In genomic region chr7:130908345-130909160, GRCh38 we compare ENCODE assay signal across 11 cellular contexts.
DNase-seq lines count a peak whose midpoint lies in the region; ATAC-seq, FAIRE-seq and TF ChIP-seq lines count a peak whose summit lies in the region.
"Had no signal": no experiment of that assay in that cellular context is flagged by ENCODE, and none has a peak within 500 bp of the region (broad histone marks: within the 10 kb centered on the region; RNA-seq: fewer than 3 reads in every experiment).

No MANE protein-coding gene starts in this region.

- H3K27ac ChIP-seq in keratinocyte (ENCODE audit: control insufficient read depth, insufficient read depth, low read length) (peak overlapping the region; percentile 100), vagina (peak overlapping the region; percentile 49)

- peaks cover 50% of the 10 kb centered on the region for H3K36me3 Mint-ChIP-seq in natural killer cell treated with Interleukin-12 subunit alpha and Interleukin-12 subunit beta and Interleukin-15 and Interleukin-18, amount 100 ng/mL, for 72 hours
- H3K36me3 Mint-ChIP-seq in natural killer cell: no peaks in the 10 kb centered on the region
- peaks cover 57% of the 10 kb centered on the region for H3K36me3 Mint-ChIP-seq in activated T-helper 1 cell treated with anti-CD3 and anti-CD28 coated beads, Interleukin-12 subunit alpha, Interleukin-12 subunit beta, Interleukin-2, Interleukin-4 antibody, amounts not matched to agents 30 ng/mL and 10 ng/mL and 1 ng/mL, durations not matched to agents 14 hours and 24 hours and 36 hours (ENCODE audit: low read depth)

- no peak for FAIRE-seq in keratinocyte (lab: Jason Lieb, UNC)

- H3K4me2 ChIP-seq in keratinocyte (ENCODE audit: control insufficient read depth, extremely low read depth, insufficient read depth, low read depth, low read length): peak overlapping the region; percentile 75

- intact Hi-C loops in natural killer cell (cut with micrococcal nuclease): no loop called here
- intact Hi-C loops in activated T-helper 1 cell treated with anti-CD3 and anti-CD28 coated beads, Interleukin-12 subunit alpha, Interleukin-12 subunit beta, Interleukin-2, Interleukin-4 antibody, amounts not matched to agents 30 ng/mL and 10 ng/mL and 1 ng/mL, durations not matched to agents 14 hours and 24 hours and 36 hours (cut with micrococcal nuclease): no loop called here
- intact Hi-C loops in vagina (cut with DNase I): no loop called here

- no peaks in the 10 kb centered on the region for H3K27me3 Mint-ChIP-seq in natural killer cell treated with Interleukin-12 subunit alpha and Interleukin-12 subunit beta and Interleukin-15 and Interleukin-18, amount 100 ng/mL, for 72 hours
- H3K27me3 Mint-ChIP-seq in natural killer cell (ENCODE audit: low read depth in 2 of 2): no peaks in the 10 kb centered on the region
- no peaks in the 10 kb centered on the region for H3K27me3 Mint-ChIP-seq in activated T-helper 1 cell treated with anti-CD3 and anti-CD28 coated beads, Interleukin-12 subunit alpha, Interleukin-12 subunit beta, Interleukin-2, Interleukin-4 antibody, amounts not matched to agents 30 ng/mL and 10 ng/mL and 1 ng/mL, durations not matched to agents 14 hours and 24 hours and 36 hours (ENCODE audit: insufficient read depth)

- peak overlapping the region; percentile 98 for H3K9ac ChIP-seq in keratinocyte (ENCODE audit: control insufficient read depth, extremely low read depth, insufficient read depth, low read length)

- TF ChIP-seq POLR2A in vagina (IDR thresholded peaks at IDR 0.05): no peak

- dilution Hi-C loops in keratinocyte (cut with MboI; ENCODE audit: extremely low pct_ligation_motif_present, low sequenced_read_pairs): no loop called here

- peaks cover 5% of the 10 kb centered on the region for H4K20me1 ChIP-seq in keratinocyte (ENCODE audit: control insufficient read depth, extremely low read depth, insufficient read depth, low read length)

- H3K9me3 ChIP-seq in keratinocyte (ENCODE audit: control insufficient read depth, low read depth, low read length) (no peaks in the 10 kb centered on the region), vagina (no peaks in the 10 kb centered on the region)

- H3K9me1 ChIP-seq in keratinocyte (ENCODE audit: control insufficient read depth, extremely low read depth, insufficient read depth, low read length): no peaks in the 10 kb centered on the region

- H2AFZ ChIP-seq in keratinocyte (ENCODE audit: control insufficient read depth, low read length): no peak overlapping the region

- peaks cover 71 to 84% of the 10 kb centered on the region in 2 donors for H3K4me1 Mint-ChIP-seq in natural killer cell treated with Interleukin-12 subunit alpha and Interleukin-12 subunit beta and Interleukin-15 and Interleukin-18, amount 100 ng/mL, for 72 hours (ENCODE audit: low read depth in 2 of 2)
- peaks cover 59 to 61% of the 10 kb centered on the region in 2 donors for H3K4me1 Mint-ChIP-seq in natural killer cell
- H3K4me1 Mint-ChIP-seq in activated T-helper 1 cell treated with anti-CD3 and anti-CD28 coated beads, Interleukin-12 subunit alpha, Interleukin-12 subunit beta, Interleukin-2, Interleukin-4 antibody, amounts not matched to agents 30 ng/mL and 10 ng/mL and 1 ng/mL, durations not matched to agents 14 hours and 24 hours and 36 hours (ENCODE audit: low read depth): peaks cover 81% of the 10 kb centered on the region

- H3K27me3 ChIP-seq in keratinocyte (ENCODE audit: control insufficient read depth, extremely low read depth, insufficient read depth, low read length): no peaks in the 10 kb centered on the region
- H3K27me3 ChIP-seq in vagina: no peaks in the 10 kb centered on the region

- TF ChIP-seq CTCF in natural killer cell (IDR thresholded peaks at IDR 0.05) (no peak), keratinocyte (optimal IDR thresholded peaks at IDR 0.05 in 1 of 3, IDR thresholded peaks at IDR 0.05 in 1 of 3, conservative IDR thresholded peaks at IDR 0.05 in 1 of 3; ENCODE audit: extremely low read depth in 1 of 3, insufficient read depth in 2 of 3, low read length in 3 of 3) (no peak), vagina (IDR thresholded peaks at IDR 0.05) (no peak)

- H3K4me1 ChIP-seq in keratinocyte (ENCODE audit: control insufficient read depth, extremely low read depth, insufficient read depth, low read length) (peaks cover 53% of the 10 kb centered on the region), vagina (peaks cover 75% of the 10 kb centered on the region)

- H3K27ac Mint-ChIP-seq in natural killer cell treated with Interleukin-12 subunit alpha and Interleukin-12 subunit beta and Interleukin-15 and Interleukin-18, amount 100 ng/mL, for 72 hours: peak overlapping the region; percentile 90 to 94
- H3K27ac Mint-ChIP-seq in natural killer cell: peak overlapping the region in 1 of 2 donors; percentile 26
- peak overlapping the region; percentile 69 for H3K27ac Mint-ChIP-seq in activated T-helper 1 cell treated with anti-CD3 and anti-CD28 coated beads, Interleukin-12 subunit alpha, Interleukin-12 subunit beta, Interleukin-2, Interleukin-4 antibody, amounts not matched to agents 30 ng/mL and 10 ng/mL and 1 ng/mL, durations not matched to agents 14 hours and 24 hours and 36 hours

- H3K79me2 ChIP-seq in keratinocyte (ENCODE audit: control insufficient read depth, insufficient read depth, low read length): peaks cover 82% of the 10 kb centered on the region

- DNase-seq in natural killer cell treated with Interleukin-12 subunit alpha and Interleukin-12 subunit beta and Interleukin-15 and Interleukin-18, amount 100 ng/mL, for 72 hours (ENCODE audit: low spot score): no peak
- DNase-seq in natural killer cell (no peak), keratinocyte (ENCODE audit: low read depth, low spot score) (no peak), vagina (ENCODE audit: extremely low spot score in 2 of 2) (no peak), NCI-H82 treated with DMSO at 0.1 percent for 48 hours (lab: John Stamatoyannopoulos, UW; ENCODE audit: unreplicated experiment) (no peak)
- no peak for DNase-seq in activated T-helper 1 cell treated with anti-CD3 and anti-CD28 coated beads, Interleukin-12 subunit alpha, Interleukin-12 subunit beta, Interleukin-2, Interleukin-4 antibody, amounts not matched to agents 30 ng/mL and 10 ng/mL and 1 ng/mL, durations not matched to agents 14 hours and 24 hours and 36 hours (ENCODE audit: low spot score)
- DNase-seq: cortex of kidney, NCI-H1092 treated with DMSO at 0.1 percent for 48 hours had no signal

- peaks cover 18 to 34% of the 10 kb centered on the region in 2 experiments for H3K36me3 ChIP-seq in keratinocyte (ENCODE audit: control insufficient read depth in 2 of 2, extremely low read depth in 1 of 2, insufficient read depth in 2 of 2, low read length in 2 of 2)
- no peaks in the 10 kb centered on the region for H3K36me3 ChIP-seq in vagina

- no peaks in the 10 kb centered on the region for H3K9me3 Mint-ChIP-seq in natural killer cell treated with Interleukin-12 subunit alpha and Interleukin-12 subunit beta and Interleukin-15 and Interleukin-18, amount 100 ng/mL, for 72 hours
- no peaks in the 10 kb centered on the region for H3K9me3 Mint-ChIP-seq in natural killer cell
- H3K9me3 Mint-ChIP-seq in activated T-helper 1 cell treated with anti-CD3 and anti-CD28 coated beads, Interleukin-12 subunit alpha, Interleukin-12 subunit beta, Interleukin-2, Interleukin-4 antibody, amounts not matched to agents 30 ng/mL and 10 ng/mL and 1 ng/mL, durations not matched to agents 14 hours and 24 hours and 36 hours: no peaks in the 10 kb centered on the region

- ATAC-seq in natural killer cell treated with Interleukin-12 subunit alpha and Interleukin-12 subunit beta and Interleukin-15 and Interleukin-18, amount 100 ng/mL, for 72 hours: no peak
- ATAC-seq in natural killer cell (no peak), GM18511 (IDR thresholded peaks at IDR 0.05; ENCODE audit: unreplicated experiment) (no peak), HG03175 (IDR thresholded peaks at IDR 0.05; ENCODE audit: unreplicated experiment) (no peak)
- ATAC-seq: sciatic nerve had no signal

- H3K4me3 Mint-ChIP-seq in natural killer cell treated with Interleukin-12 subunit alpha and Interleukin-12 subunit beta and Interleukin-15 and Interleukin-18, amount 100 ng/mL, for 72 hours: peak overlapping the region; percentile 83
- no peak overlapping the region for H3K4me3 Mint-ChIP-seq in natural killer cell
- peak overlapping the region; percentile 77 for H3K4me3 Mint-ChIP-seq in activated T-helper 1 cell treated with anti-CD3 and anti-CD28 coated beads, Interleukin-12 subunit alpha, Interleukin-12 subunit beta, Interleukin-2, Interleukin-4 antibody, amounts not matched to agents 30 ng/mL and 10 ng/mL and 1 ng/mL, durations not matched to agents 14 hours and 24 hours and 36 hours

- H3K4me3 ChIP-seq in keratinocyte (ENCODE audit: control insufficient read depth in 2 of 3, extremely low read depth in 1 of 3, insufficient read depth in 2 of 3, low read depth in 1 of 3, low read length in 3 of 3) (peak overlapping the region; percentile 4 to 100 (median 99)), vagina (no peak overlapping the region)

Comparison
In these comparisons a context has a peak if more than half of its experiments do, and no peak if none do; other contexts are left out.
1. H3K4me3 ChIP-seq: peak in keratinocyte (3 of 3); none in vagina (0 of 2).